ENCODE assay signal across 20 cellular contexts in genomic region chr2:32863326-32863725, GRCh38.
"Had no signal": no experiment of that assay in that cellular context is flagged by ENCODE, and none has a peak within 500 bp of the region (broad histone marks: within the 10 kb centered on the region; RNA-seq: fewer than 3 reads in every experiment).

No MANE protein-coding gene starts in this region.

- DNase-seq: effector CD4-positive, alpha-beta T cell; endodermal cell; erythroblast; foreskin melanocyte; heart left ventricle; hippocampal formation; left colon; left ventricle myocardium superior; mesendoderm; naive B cell; ovary; small intestine; stimulated activated CD4-positive, alpha-beta T cell treated with anti-CD3 and anti-CD28 coated beads, Interleukin-12 subunit alpha, Interleukin-12 subunit beta, amount 100 ng/mL, for 4 hours; stimulated activated naive CD4-positive, alpha-beta T cell treated with Interleukin-2 at 50 U/mL for 16 hours had no signal

- H3K27me3 ChIP-seq: heart left ventricle, neutrophil, ovary, right atrium auricular region had no signal

- H3K4me1 ChIP-seq: right atrium auricular region had no signal

- H3K9me3 ChIP-seq: heart left ventricle, neutrophil, ovary, right atrium auricular region had no signal

- FAIRE-seq: endothelial cell of umbilical vein, small intestine, urothelium cell line had no signal

- H3K27ac ChIP-seq: heart left ventricle, neutrophil, ovary, right atrium auricular region had no signal

- H3K36me3 ChIP-seq: heart left ventricle, neutrophil, ovary, right atrium auricular region had no signal

- ATAC-seq: left colon, left ventricle myocardium superior had no signal

- H3K4me3 ChIP-seq: coronary artery, heart left ventricle, lung, ovary, right atrium auricular region had no signal
